1 cellular context compared by ENCODE assay signal in the genomic region with DNA sequence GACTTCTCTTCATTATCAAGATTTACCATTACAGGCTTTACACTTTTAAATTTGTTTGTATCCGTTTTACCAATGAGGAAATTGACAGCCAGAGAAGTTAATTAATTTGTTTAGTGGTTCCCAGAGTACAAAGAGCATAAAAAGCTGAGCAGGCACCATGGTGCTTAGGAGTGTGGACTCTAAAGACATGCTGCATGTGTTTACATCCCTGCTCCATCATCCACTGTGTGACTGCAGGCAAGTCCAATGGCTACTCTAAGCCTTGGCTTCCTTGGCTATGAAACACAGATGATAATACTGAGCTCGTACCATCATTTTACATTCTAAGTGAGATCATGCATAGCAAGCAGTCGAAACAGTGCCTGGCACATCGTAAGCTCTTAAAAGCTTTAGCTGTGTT.
TF ChIP-seq lines count a peak whose summit lies in the region.

No MANE protein-coding gene starts in this region.

TF ChIP-seq in IMR-90, 13 proteins besides CTCF, POLR2A, EP300 and RAD21:
- TF ChIP-seq ELK1 (IDR thresholded peaks at IDR 0.05; ENCODE audit: borderline replicate concordance, low read depth, low read length) (no peak), NFE2L2 (IDR thresholded peaks at IDR 0.05; ENCODE audit: low read depth, low read length) (no peak), MAZ (IDR thresholded peaks at IDR 0.05; ENCODE audit: borderline replicate concordance, low read depth, low read length) (no peak), SMC3 (IDR thresholded peaks at IDR 0.05; ENCODE audit: low read depth, low read length) (no peak), MXI1 (IDR thresholded peaks at IDR 0.05; ENCODE audit: borderline replicate concordance, low read depth, low read length) (no peak), CHD1 (IDR thresholded peaks at IDR 0.05; ENCODE audit: low read depth, low read length) (no peak), MAFK (IDR thresholded peaks at IDR 0.05; ENCODE audit: low read depth, low read length) (no peak), BHLHE40 (IDR thresholded peaks at IDR 0.05; ENCODE audit: low read depth, low read length) (no peak), RFX5 (IDR thresholded peaks at IDR 0.05; ENCODE audit: low read depth, low read length) (no peak)
- TF ChIP-seq, protein P1, sequence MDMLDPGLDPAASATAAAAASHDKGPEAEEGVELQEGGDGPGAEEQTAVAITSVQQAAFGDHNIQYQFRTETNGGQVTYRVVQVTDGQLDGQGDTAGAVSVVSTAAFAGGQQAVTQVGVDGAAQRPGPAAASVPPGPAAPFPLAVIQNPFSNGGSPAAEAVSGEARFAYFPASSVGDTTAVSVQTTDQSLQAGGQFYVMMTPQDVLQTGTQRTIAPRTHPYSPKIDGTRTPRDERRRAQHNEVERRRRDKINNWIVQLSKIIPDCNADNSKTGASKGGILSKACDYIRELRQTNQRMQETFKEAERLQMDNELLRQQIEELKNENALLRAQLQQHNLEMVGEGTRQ (IDR thresholded peaks at IDR 0.05; ENCODE audit: low read depth, low read length) = no peak
TF ChIP-seq in IMR-90: peak in this region for 0.
